26 cellular contexts compared by ENCODE assay signal in the genomic region with DNA sequence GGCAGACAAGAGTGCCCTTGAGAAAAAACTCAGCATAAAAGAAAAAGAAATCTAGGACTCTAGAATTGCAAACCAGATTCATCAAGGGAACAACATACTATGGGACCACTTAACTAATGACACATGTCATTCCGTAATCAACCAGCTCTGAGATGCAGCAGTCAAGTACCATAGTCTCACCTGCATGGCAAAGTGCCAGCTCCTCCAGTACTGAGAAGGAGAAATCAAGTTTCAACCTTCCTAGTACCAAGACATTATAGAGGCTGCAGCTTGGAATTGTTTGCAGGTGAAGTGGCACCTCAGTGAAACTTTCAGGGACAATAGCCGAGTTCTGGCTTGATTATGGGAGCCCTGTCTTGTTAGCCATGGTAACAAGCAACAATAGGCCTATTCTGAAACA. TPM values are rescaled to one million over a fixed set of nuclear protein-coding genes. Genes with fewer than 3 reads are reported as not detected.
"Had no signal": no experiment of that assay in that cellular context is flagged by ENCODE, and none has a peak within 500 bp of the region (broad histone marks: within the 10 kb centered on the region; RNA-seq: fewer than 3 reads in every experiment).

No MANE protein-coding gene starts in this region.

- ATAC-seq: activated CD4-positive, alpha-beta T cell treated with anti-CD3 and anti-CD28 coated beads for 36 hours; activated T-helper 17 cell treated with anti-CD3 and anti-CD28 coated beads, Interleukin-2, amount 50 U/mL, for 72 hours; esophagus mucosa; right cardiac atrium had no signal

- H3K9me3 ChIP-seq: adrenal gland, ascending aorta, vagina had no signal

- H3K79me2 ChIP-seq: parathyroid adenoma had no signal

- H3K27me3 ChIP-seq: adrenal gland, ascending aorta, brain microvascular endothelial cell, vagina had no signal

- H3K4me1 ChIP-seq: adrenal gland, ascending aorta, left ventricle myocardium inferior, parathyroid adenoma, vagina had no signal

- H3K27ac ChIP-seq: adrenal gland, ascending aorta, brain microvascular endothelial cell, left ventricle myocardium inferior, parathyroid adenoma, vagina had no signal

- H3K36me3 ChIP-seq: adrenal gland, ascending aorta, brain microvascular endothelial cell, left ventricle myocardium inferior, vagina had no signal

- H3K4me3 ChIP-seq: adrenal gland, ascending aorta, left ventricle myocardium inferior, vagina had no signal

- DNase-seq: activated B cell treated with CpG ODN at 0.5 μM for 24 hours; activated CD4-positive, alpha-beta T cell treated with anti-CD3 and anti-CD28 coated beads for 36 hours; activated CD4-positive, alpha-beta T cell treated with anti-CD3 and anti-CD28 coated beads, Interleukin-2, amount 50 U/mL, for 4 hours; activated CD8-positive, alpha-beta memory T cell treated with anti-CD3 and anti-CD28 coated beads for 24 hours; activated CD8-positive, alpha-beta memory T cell treated with anti-CD3 and anti-CD28 coated beads, Interleukin-2, amount 50 U/mL, for 4 hours; activated T-cell treated with anti-CD3 and anti-CD28 coated beads, Interleukin-2, amount 50 U/mL, for 24 hours; adrenal gland; brain microvascular endothelial cell; caudate nucleus; dermis blood vessel endothelial cell; effector CD8-positive, alpha-beta T cell; foreskin melanocyte; kidney glomerular epithelial cell; left ventricle myocardium inferior; midbrain; nucleus accumbens; right cardiac atrium; stimulated activated CD4-positive, alpha-beta T cell treated with anti-CD3 and anti-CD28 coated beads, Interleukin-12 subunit alpha, Interleukin-12 subunit beta, amount 100 ng/mL, for 4 hours; T1000; trophoblast cell had no signal

- H3K9ac ChIP-seq: parathyroid adenoma had no signal

- H2AFZ ChIP-seq: parathyroid adenoma had no signal

RNA-seq across cellular contexts. Expression of gene STEAP1, which starts 11.5 kb away (rescaled TPM):
- polyA plus RNA-seq: neural cell had no signal

RNA-seq across cellular contexts. Expression of gene STEAP2, which starts 45.8 kb away (rescaled TPM):
- total RNA-seq: activated B cell treated with CpG ODN at 0.5 μM for 24 hours; activated CD4-positive, alpha-beta T cell treated with anti-CD3 and anti-CD28 coated beads for 36 hours had no signal
